In genomic region chr1:161020573-161021167, GRCh38 we compare ENCODE assay signal across 1 cellular context.
A peak's percentile ranks its signal among the peaks of the same experiment; 100 is the strongest.
TF ChIP-seq lines count a peak whose summit lies in the region.

Gene F11R (minus strand): TSS chr1:161021152. CDS start chr1:161021073, 79 bp downstream.

TF ChIP-seq in HepG2, 621 proteins besides CTCF, POLR2A, EP300 and RAD21 (continued from another document and continues in another):
- TF ChIP-seq ZNF891 (CRISPR knock-in tag; IDR thresholded peaks at IDR 0.05) (0 out of 2 replicates have a peak, but pooled peaks have one; percentile 40), ZNF17 (CRISPR knock-in tag; IDR thresholded peaks at IDR 0.05) (no peak), ARNTL (CRISPR knock-in tag; IDR thresholded peaks at IDR 0.05) (no peak), ZBED4 (CRISPR knock-in tag; IDR thresholded peaks at IDR 0.05; ENCODE audit: borderline replicate concordance) (no peak), ZNF431 (CRISPR knock-in tag; IDR thresholded peaks at IDR 0.05; ENCODE audit: borderline replicate concordance, low read depth) (no peak; the same call in 1 of the 2 replicates), ZNF770 (CRISPR knock-in tag; IDR thresholded peaks at IDR 0.05) (no peak), SRSF4 (IDR thresholded peaks at IDR 0.05; ENCODE audit: low read depth, low read length, poor library complexity, severe bottlenecking) (no peak), THAP8 (CRISPR knock-in tag; IDR thresholded peaks at IDR 0.05; ENCODE audit: borderline replicate concordance) (0 out of 2 replicates have a peak, but pooled peaks have one; percentile 53), DZIP1 (CRISPR knock-in tag; IDR thresholded peaks at IDR 0.05) (0 out of 2 replicates have a peak, but pooled peaks have one; percentile 4), NFYC (CRISPR knock-in tag; IDR thresholded peaks at IDR 0.05) (no peak), GTF3A (CRISPR knock-in tag; conservative IDR thresholded peaks at IDR 0.05) (no peak), MZF1 (CRISPR knock-in tag; IDR thresholded peaks at IDR 0.05; ENCODE audit: borderline replicate concordance) (no peak), ASH2L (IDR thresholded peaks at IDR 0.05; ENCODE audit: insufficient read length, low read depth, low read length) (peak; percentile 52), SNAPC4 (CRISPR knock-in tag; IDR thresholded peaks at IDR 0.05) (peak; percentile 54; the same call in 1 of the 2 replicates), ZNF512 (CRISPR knock-in tag; IDR thresholded peaks at IDR 0.05) (no peak), ZNF576 (CRISPR knock-in tag; IDR thresholded peaks at IDR 0.05) (no peak), ZNF121 (CRISPR knock-in tag; IDR thresholded peaks at IDR 0.05) (no peak), HOXD1 (CRISPR knock-in tag; IDR thresholded peaks at IDR 0.05) (no peak), ZNF678 (CRISPR knock-in tag; IDR thresholded peaks at IDR 0.05) (no peak; the same call in 1 of the 2 replicates), ZNF20 (CRISPR knock-in tag; IDR thresholded peaks at IDR 0.05) (0 out of 2 replicates have a peak, but pooled peaks have one; percentile 83), ZNF713 (CRISPR knock-in tag; IDR thresholded peaks at IDR 0.05) (no peak), GMEB1 (CRISPR knock-in tag; IDR thresholded peaks at IDR 0.05; ENCODE audit: borderline replicate concordance) (no peak; the same call in 1 of the 2 replicates), MLX (CRISPR knock-in tag; IDR thresholded peaks at IDR 0.05) (no peak; the same call in 1 of the 2 replicates), ZNF496 (CRISPR knock-in tag; IDR thresholded peaks at IDR 0.05; ENCODE audit: insufficient replicate concordance) (no peak), ZNF414 (CRISPR knock-in tag; IDR thresholded peaks at IDR 0.05) (no peak), ZNF562 (CRISPR knock-in tag; IDR thresholded peaks at IDR 0.05; ENCODE audit: borderline replicate concordance) (no peak), BORCS8-MEF2B (CRISPR knock-in tag; IDR thresholded peaks at IDR 0.05) (no peak), KDM4B (CRISPR knock-in tag; IDR thresholded peaks at IDR 0.05) (no peak), HNRNPL (IDR thresholded peaks at IDR 0.05; ENCODE audit: low read depth, low read length) (no peak), NR2F6 (IDR thresholded peaks at IDR 0.05) (no peak), NR2F6 (CRISPR knock-in tag; IDR thresholded peaks at IDR 0.05) (0 out of 2 replicates have a peak, but pooled peaks have one; percentile 7), SAFB2 (CRISPR knock-in tag; IDR thresholded peaks at IDR 0.05; ENCODE audit: borderline replicate concordance, low read depth) (no peak), AKAP8 (CRISPR knock-in tag; IDR thresholded peaks at IDR 0.05) (no peak), LCORL (IDR thresholded peaks at IDR 0.05) (no peak), LCORL (CRISPR knock-in tag; IDR thresholded peaks at IDR 0.05) (no peak; the same call in 1 of the 2 replicates), KDM5B (CRISPR knock-in tag; IDR thresholded peaks at IDR 0.05; ENCODE audit: borderline replicate concordance) (peak; percentile 59), ZNF577 (CRISPR knock-in tag; IDR thresholded peaks at IDR 0.05; ENCODE audit: borderline replicate concordance, low read depth) (no peak), TMF1 (CRISPR knock-in tag; IDR thresholded peaks at IDR 0.05; ENCODE audit: low read depth) (no peak), ZNF780A (CRISPR knock-in tag; IDR thresholded peaks at IDR 0.05) (no peak; the same call in 1 of the 2 replicates), ZNF296 (CRISPR knock-in tag; conservative IDR thresholded peaks at IDR 0.05) (no peak), POGZ (CRISPR knock-in tag; IDR thresholded peaks at IDR 0.05) (no peak), JUND (CRISPR knock-in tag; IDR thresholded peaks at IDR 0.05) (no peak), ZFP36L1 (CRISPR knock-in tag; IDR thresholded peaks at IDR 0.05) (no peak)
